1 cellular context compared by ENCODE assay signal in the genomic region with DNA sequence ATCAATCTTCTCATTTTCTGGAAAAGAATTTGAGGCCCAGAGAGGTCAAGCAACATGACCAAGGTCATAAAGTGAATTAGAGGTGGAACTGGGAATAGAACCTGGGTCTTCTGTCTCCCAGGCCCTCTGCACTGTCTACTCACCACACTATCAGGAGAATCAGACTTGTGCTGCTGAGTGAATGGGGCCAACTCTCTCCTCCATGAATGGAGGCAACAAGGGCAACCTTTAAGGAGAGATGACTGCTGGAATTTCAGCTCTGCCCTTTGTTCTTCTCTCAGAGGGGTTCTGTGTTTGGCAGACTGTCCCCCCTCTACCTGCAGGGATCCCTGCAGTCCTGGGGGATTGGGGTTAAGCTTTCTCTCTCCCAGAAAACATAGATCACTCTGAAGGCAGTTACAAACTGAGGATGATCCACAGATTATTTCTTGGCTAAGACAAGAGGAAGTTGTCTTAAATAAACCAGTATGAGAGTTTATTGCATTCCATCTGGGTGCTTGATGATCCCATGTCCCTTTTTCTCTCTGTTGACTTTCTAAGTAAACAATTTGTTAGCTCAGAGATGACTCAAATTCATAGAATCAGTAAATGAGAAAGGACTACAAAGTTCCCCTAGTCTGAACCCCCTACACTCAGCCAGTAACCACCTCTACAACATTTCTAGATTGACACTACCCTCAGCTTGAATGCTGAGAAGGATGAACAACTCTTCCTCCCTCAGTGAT.
A peak's percentile ranks its signal among the peaks of the same experiment; 100 is the strongest.
TF ChIP-seq lines count a peak whose summit lies in the region.

No MANE protein-coding gene starts in this region.

TF ChIP-seq in H1, 55 proteins besides CTCF, POLR2A, EP300 and RAD21 (continued from another document):
- TF ChIP-seq RBBP5 (IDR thresholded peaks at IDR 0.05; ENCODE audit: borderline replicate concordance, low read depth, low read length) = no peak
- no peak for TF ChIP-seq FOSL1 (IDR thresholded peaks at IDR 0.05; ENCODE audit: insufficient read depth, low read depth, low read length)
- 0 out of 2 replicates have a peak, but pooled peaks have one; percentile 8 for TF ChIP-seq TEAD4 (IDR thresholded peaks at IDR 0.05; ENCODE audit: low read depth, low read length)
TF ChIP-seq in H1: peak in this region for 1.
